ENCODE assay signal across 8 cellular contexts in genomic region chr12:107320929-107321618, GRCh38.
DNase-seq lines count a peak whose midpoint lies in the region; ATAC-seq and TF ChIP-seq lines count a peak whose summit lies in the region.

No MANE protein-coding gene starts in this region.

- peak; percentile 27 for ATAC-seq in foreskin keratinocyte
- ATAC-seq in GM18498 (IDR thresholded peaks at IDR 0.05; ENCODE audit: unreplicated experiment): no peak
- ATAC-seq in HG02763 (IDR thresholded peaks at IDR 0.05; ENCODE audit: unreplicated experiment): no peak
- no peak for ATAC-seq in GM21360 (IDR thresholded peaks at IDR 0.05; ENCODE audit: unreplicated experiment)

- H3K27me3 Mint-ChIP-seq in CD14-positive monocyte (ENCODE audit: low read depth in 3 of 3): peaks cover 26 to 37% (median 29%) of the 10 kb centered on the region in 3 donors
- H3K27me3 Mint-ChIP-seq in activated T-helper 1 cell treated with anti-CD3 and anti-CD28 coated beads, Interleukin-12 subunit alpha, Interleukin-12 subunit beta, Interleukin-2, Interleukin-4 antibody, amounts not matched to agents 30 ng/mL and 10 ng/mL and 1 ng/mL, durations not matched to agents 14 hours and 24 hours and 36 hours (ENCODE audit: insufficient read depth): no peaks in the 10 kb centered on the region

- intact Hi-C loops in CD14-positive monocyte (cut with micrococcal nuclease): no loop called here
- intact Hi-C loops in activated T-helper 1 cell treated with anti-CD3 and anti-CD28 coated beads, Interleukin-12 subunit alpha, Interleukin-12 subunit beta, Interleukin-2, Interleukin-4 antibody, amounts not matched to agents 30 ng/mL and 10 ng/mL and 1 ng/mL, durations not matched to agents 14 hours and 24 hours and 36 hours (cut with micrococcal nuclease): loop anchor here (1.0 to 5.0 kb wide), 6 partner anchors 8 to 1018 kb away; partner anchors contain the start of genes CRY1, PWP1, TCP11L2 and TMEM263

- no peaks in the 10 kb centered on the region for H3K27me3 ChIP-seq in foreskin keratinocyte

- no peak for DNase-seq in CD14-positive monocyte (ENCODE audit: low spot score)
- peak; percentile 83 for DNase-seq in NCI-H2227 (lab: John Stamatoyannopoulos, UW; ENCODE audit: unreplicated experiment)
- DNase-seq in activated T-helper 1 cell treated with anti-CD3 and anti-CD28 coated beads, Interleukin-12 subunit alpha, Interleukin-12 subunit beta, Interleukin-2, Interleukin-4 antibody, amounts not matched to agents 30 ng/mL and 10 ng/mL and 1 ng/mL, durations not matched to agents 14 hours and 24 hours and 36 hours (ENCODE audit: low spot score): peak; percentile 75
- peak; percentile 68 to 81 for DNase-seq in foreskin keratinocyte
- DNase-seq in retinal pigment epithelial cell (ENCODE audit: low read depth): no peak

- TF ChIP-seq CTCF in CD14-positive monocyte (IDR thresholded peaks at IDR 0.05) (no peak), foreskin keratinocyte (conservative IDR thresholded peaks at IDR 0.05) (peak; percentile 1), retinal pigment epithelial cell (conservative IDR thresholded peaks at IDR 0.05; ENCODE audit: low read depth, low read length) (no peak)

- H3K27ac ChIP-seq in foreskin keratinocyte: peak overlapping the region; percentile 66

- peaks cover 9% of the 10 kb centered on the region for H3K4me1 ChIP-seq in foreskin keratinocyte

- peaks cover 0 to 6% (median 0%) of the 10 kb centered on the region in 7 donors for H3K9me3 Mint-ChIP-seq in CD14-positive monocyte
- no peaks in the 10 kb centered on the region for H3K9me3 Mint-ChIP-seq in activated T-helper 1 cell treated with anti-CD3 and anti-CD28 coated beads, Interleukin-12 subunit alpha, Interleukin-12 subunit beta, Interleukin-2, Interleukin-4 antibody, amounts not matched to agents 30 ng/mL and 10 ng/mL and 1 ng/mL, durations not matched to agents 14 hours and 24 hours and 36 hours

- H3K4me3 Mint-ChIP-seq in CD14-positive monocyte: peak overlapping the region; percentile 89 to 99
- H3K4me3 Mint-ChIP-seq in activated T-helper 1 cell treated with anti-CD3 and anti-CD28 coated beads, Interleukin-12 subunit alpha, Interleukin-12 subunit beta, Interleukin-2, Interleukin-4 antibody, amounts not matched to agents 30 ng/mL and 10 ng/mL and 1 ng/mL, durations not matched to agents 14 hours and 24 hours and 36 hours: peak overlapping the region; percentile 84

- peaks cover 54% of the 10 kb centered on the region for H3K4me1 Mint-ChIP-seq in CD14-positive monocyte
- H3K4me1 Mint-ChIP-seq in activated T-helper 1 cell treated with anti-CD3 and anti-CD28 coated beads, Interleukin-12 subunit alpha, Interleukin-12 subunit beta, Interleukin-2, Interleukin-4 antibody, amounts not matched to agents 30 ng/mL and 10 ng/mL and 1 ng/mL, durations not matched to agents 14 hours and 24 hours and 36 hours (ENCODE audit: low read depth): peaks cover 55% of the 10 kb centered on the region

- H3K27ac Mint-ChIP-seq in CD14-positive monocyte: peak overlapping the region; percentile 44 to 90 (median 86)
- peak overlapping the region; percentile 92 for H3K27ac Mint-ChIP-seq in activated T-helper 1 cell treated with anti-CD3 and anti-CD28 coated beads, Interleukin-12 subunit alpha, Interleukin-12 subunit beta, Interleukin-2, Interleukin-4 antibody, amounts not matched to agents 30 ng/mL and 10 ng/mL and 1 ng/mL, durations not matched to agents 14 hours and 24 hours and 36 hours

- H3K36me3 Mint-ChIP-seq in CD14-positive monocyte: peaks cover 0 to 5% of the 10 kb centered on the region in 2 donors
- peaks cover under 1% of the 10 kb centered on the region for H3K36me3 Mint-ChIP-seq in activated T-helper 1 cell treated with anti-CD3 and anti-CD28 coated beads, Interleukin-12 subunit alpha, Interleukin-12 subunit beta, Interleukin-2, Interleukin-4 antibody, amounts not matched to agents 30 ng/mL and 10 ng/mL and 1 ng/mL, durations not matched to agents 14 hours and 24 hours and 36 hours (ENCODE audit: low read depth)

- H3K4me3 ChIP-seq in retinal pigment epithelial cell (ENCODE audit: low read length): peak overlapping the region; percentile 59

Comparison
In these comparisons a context has a peak if more than half of its experiments do, and no peak if none do; other contexts are left out.
1. DNase-seq: peak in NCI-H2227 (single experiment), activated T-helper 1 cell treated with anti-CD3 and anti-CD28 coated beads, Interleukin-12 subunit alpha, Interleukin-12 subunit beta, Interleukin-2, Interleukin-4 antibody, amounts not matched to agents 30 ng/mL and 10 ng/mL and 1 ng/mL, durations not matched to agents 14 hours and 24 hours and 36 hours (single experiment) and foreskin keratinocyte (2 of 2); none in CD14-positive monocyte (single experiment) and retinal pigment epithelial cell (single experiment).